13 cellular contexts compared by ENCODE assay signal in genomic region chr22:33746501-33746928, GRCh38.
"Had no signal": no experiment of that assay in that cellular context is flagged by ENCODE, and none has a peak within 500 bp of the region (broad histone marks: within the 10 kb centered on the region; RNA-seq: fewer than 3 reads in every experiment).

No MANE protein-coding gene starts in this region.

- ATAC-seq: natural killer cell; stimulated activated naive CD8-positive, alpha-beta T cell treated with anti-CD3 and anti-CD28 coated beads, Interleukin-15, Interleukin-2, amounts not matched to agents 100 U/mL and 50 U/mL, for 24 hours had no signal

- FAIRE-seq: TTC549 had no signal

- H3K36me3 ChIP-seq: neutrophil had no signal

- H3K27ac ChIP-seq: neutrophil, parathyroid adenoma had no signal

- H3K27me3 ChIP-seq: neutrophil had no signal

- H3K4me1 ChIP-seq: parathyroid adenoma had no signal

- H3K9ac ChIP-seq: parathyroid adenoma had no signal

- DNase-seq: activated CD4-positive, alpha-beta T cell treated with anti-CD3 and anti-CD28 coated beads, Interleukin-2, amount 50 U/mL, for 48 hours; activated naive CD4-positive, alpha-beta T cell; activated naive CD8-positive, alpha-beta T cell treated with anti-CD3 and anti-CD28 coated beads, Interleukin-2, amount 10 ng/mL, durations not matched to agents 7 days and 5 days; amygdala; mesenchymal stem cell; natural killer cell; retina; stimulated activated CD4-positive, alpha-beta T cell treated with anti-CD3 and anti-CD28 coated beads, Interleukin-2, amount 100 ng/mL, for 24 hours; stimulated activated naive CD8-positive, alpha-beta T cell treated with anti-CD3 and anti-CD28 coated beads, Interleukin-15, Interleukin-2, amounts not matched to agents 100 U/mL and 50 U/mL, for 24 hours; trophoblast cell had no signal

- H3K9me3 ChIP-seq: neutrophil had no signal
